In the genomic region with DNA sequence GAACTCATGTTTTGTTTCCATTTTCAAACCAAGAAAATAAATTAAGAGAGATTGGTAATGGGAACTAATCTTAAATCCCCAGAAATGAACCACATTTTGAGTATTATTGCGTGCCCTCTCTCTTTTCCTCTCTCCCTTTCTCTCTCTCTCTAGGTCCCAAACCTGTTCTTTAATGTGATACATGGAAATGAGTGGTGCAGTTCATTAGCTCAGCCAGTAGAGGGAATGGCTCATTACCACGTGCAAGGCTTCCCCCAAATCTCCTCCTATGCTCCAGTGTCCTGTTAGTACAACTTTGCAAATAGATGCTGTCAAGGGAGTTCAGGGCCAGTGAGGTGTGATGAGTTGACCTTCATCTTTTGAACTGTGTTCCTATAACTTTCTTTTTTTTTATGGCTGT, we compare ENCODE assay signal across 9 cellular contexts.
A peak's percentile ranks its signal among the peaks of the same experiment; 100 is the strongest.
DNase-seq lines count a peak whose midpoint lies in the region; ATAC-seq and TF ChIP-seq lines count a peak whose summit lies in the region.
"Had no signal": no experiment of that assay in that cellular context is flagged by ENCODE, and none has a peak within 500 bp of the region (broad histone marks: within the 10 kb centered on the region; RNA-seq: fewer than 3 reads in every experiment).

No MANE protein-coding gene starts in this region.

- H3K4me1 ChIP-seq in hepatocyte (ENCODE audit: insufficient read depth) (no peaks in the 10 kb centered on the region), upper lobe of right lung (peaks cover 5% of the 10 kb centered on the region)
- H3K4me1 ChIP-seq: BLaER1 had no signal

- peak; percentile 25 for DNase-seq in NCI-H510A treated with DMSO at 0.1 percent for 48 hours (lab: John Stamatoyannopoulos, UW)
- DNase-seq in NCI-H510A (lab: John Stamatoyannopoulos, UW), result no peak
- no peak for DNase-seq in LNCaP clone FGC (ENCODE audit: low read depth)
- DNase-seq in WERI-Rb-1, result no peak
- DNase-seq in hepatocyte (ENCODE audit: low spot score), result peak; percentile 64
- DNase-seq in upper lobe of right lung, result no peak
- DNase-seq in NCI-H774 (lab: John Stamatoyannopoulos, UW), result no peak

- no peak overlapping the region for H3K27ac ChIP-seq in WERI-Rb-1
- no peak overlapping the region for H3K27ac ChIP-seq in hepatocyte
- no peak overlapping the region for H3K27ac ChIP-seq in upper lobe of right lung
- H3K27ac ChIP-seq: BLaER1 had no signal

- H3K4me2 ChIP-seq in hepatocyte, result no peak overlapping the region
- H3K4me2 ChIP-seq: BLaER1 had no signal

- ATAC-seq in GM21447 (IDR thresholded peaks at IDR 0.05; ENCODE audit: unreplicated experiment) (peak; percentile 84), upper lobe of right lung (peak; percentile 86)

- TF ChIP-seq CTCF in LNCaP clone FGC (IDR thresholded peaks at IDR 0.05; ENCODE audit: control insufficient read depth, extremely low read depth, insufficient read depth), result peak; percentile 46
- peak; percentile 63 for TF ChIP-seq CTCF in WERI-Rb-1 (IDR thresholded peaks at IDR 0.05; ENCODE audit: low read depth, low read length)
- TF ChIP-seq CTCF in hepatocyte (IDR thresholded peaks at IDR 0.05; ENCODE audit: poor library complexity), result peak; percentile 51
- TF ChIP-seq CTCF in upper lobe of right lung (IDR thresholded peaks at IDR 0.05), result peak; percentile 66

- intact Hi-C loops in upper lobe of right lung (cut with DNase I), result no loop called here

- H3K27me3 ChIP-seq in WERI-Rb-1 (ENCODE audit: insufficient read depth, low read depth, severe bottlenecking), result peaks cover 100% of the 10 kb centered on the region
- H3K27me3 ChIP-seq in hepatocyte, result no peaks in the 10 kb centered on the region
- no peaks in the 10 kb centered on the region for H3K27me3 ChIP-seq in upper lobe of right lung
- H3K27me3 ChIP-seq: BLaER1 had no signal

- H3K79me2 ChIP-seq in hepatocyte, result no peaks in the 10 kb centered on the region

- H3K4me3 ChIP-seq in LNCaP clone FGC (ENCODE audit: low read depth, low read length), result no peak overlapping the region
- no peak overlapping the region for H3K4me3 ChIP-seq in WERI-Rb-1 (ENCODE audit: low read depth, low read length)
- no peak overlapping the region for H3K4me3 ChIP-seq in hepatocyte
- H3K4me3 ChIP-seq in upper lobe of right lung, result no peak overlapping the region
- H3K4me3 ChIP-seq: BLaER1 had no signal

- H2AFZ ChIP-seq in hepatocyte, result no peak overlapping the region

- no peaks in the 10 kb centered on the region for H4K20me1 ChIP-seq in hepatocyte (ENCODE audit: insufficient read depth, poor library complexity, severe bottlenecking)
- H4K20me1 ChIP-seq: BLaER1 had no signal

- H3K9me3 ChIP-seq in WERI-Rb-1 (ENCODE audit: severe bottlenecking) (peaks cover 6% of the 10 kb centered on the region), hepatocyte (ENCODE audit: low read depth) (no peaks in the 10 kb centered on the region), upper lobe of right lung (no peaks in the 10 kb centered on the region)

- H3K9me2 ChIP-seq in hepatocyte (replicated peaks; ENCODE audit: insufficient read depth), result no peaks in the 10 kb centered on the region

- H3K36me3 ChIP-seq in WERI-Rb-1 (no peaks in the 10 kb centered on the region), hepatocyte (replicated peaks; ENCODE audit: insufficient read depth, low read depth) (no peaks in the 10 kb centered on the region), upper lobe of right lung (no peaks in the 10 kb centered on the region)
- H3K36me3 ChIP-seq: BLaER1 had no signal

- 46% methylated on average over 2 of the region's 2 CpGs for WGBS in hepatocyte (ENCODE audit: low lambda C conversion rate, missing lambda C conversion rate)

Comparison
In these comparisons a context has a peak if more than half of its experiments do, and no peak if none do; other contexts are left out.
1. DNase-seq: peak in NCI-H510A treated with DMSO at 0.1 percent for 48 hours (single experiment) and hepatocyte (single experiment); none in NCI-H510A (single experiment), LNCaP clone FGC (single experiment), WERI-Rb-1 (single experiment), upper lobe of right lung (single experiment) and NCI-H774 (single experiment).
2. Peak in every context shown above with its lines, with median percentiles within 50 percentile points of each other: CTCF ChIP-seq.